In genomic region chr13:44989071-44989889, GRCh38 we compare ENCODE assay signal across 8 cellular contexts. TPM values are rescaled to one million over a fixed set of nuclear protein-coding genes. Genes with fewer than 3 reads are reported as not detected.
DNase-seq lines count a peak whose midpoint lies in the region; ATAC-seq, FAIRE-seq and TF ChIP-seq lines count a peak whose summit lies in the region.

GPALPP1 (plus strand) TSS chr13:44989538; CDS start chr13:44989655, 117 bp downstream.
NUFIP1 (minus strand) TSS chr13:44989471; CDS start chr13:44989436, 35 bp downstream.

- H3K27me3 Mint-ChIP-seq in activated CD4-positive, alpha-beta T cell treated with anti-CD3 and anti-CD28 coated beads, Interleukin-2, amount 10 ng/mL, durations not matched to agents 24 days and 14 days, result no peaks in the 10 kb centered on the region

- H3K27me3 ChIP-seq in BJ (ENCODE audit: control insufficient read depth, insufficient read depth, low read length), result no peaks in the 10 kb centered on the region

- H3K36me3 Mint-ChIP-seq in activated CD4-positive, alpha-beta T cell treated with anti-CD3 and anti-CD28 coated beads, Interleukin-2, amount 10 ng/mL, durations not matched to agents 24 days and 14 days (ENCODE audit: low read depth), result peaks cover 22% of the 10 kb centered on the region

- peak; percentile 98 for ATAC-seq in HG03442 (IDR thresholded peaks at IDR 0.05; ENCODE audit: unreplicated experiment)

- H3K4me3 ChIP-seq in BJ (ENCODE audit: low read depth, low read length), result peak within 1 kb of the TSS; percentile 86

- no peak for TF ChIP-seq CTCF in BJ (IDR thresholded peaks at IDR 0.05; ENCODE audit: insufficient read depth, low read depth, low read length)

- CTCF ChIA-PET in BJ (lab: Yijun Ruan, JAX), result interaction anchor here (0.6 to 1.1 kb wide), 2 partner anchors 56 to 319 kb away, joined by 3 read pairs; no protein-coding TSS in a partner anchor

- no peaks in the 10 kb centered on the region for H3K36me3 ChIP-seq in BJ (ENCODE audit: control insufficient read depth, insufficient read depth, low read length)

- intact Hi-C loops in activated CD4-positive, alpha-beta T cell treated with anti-CD3 and anti-CD28 coated beads, Interleukin-2, amount 10 ng/mL, durations not matched to agents 24 days and 14 days (cut with micrococcal nuclease), result loop anchor here (1.0 to 5.0 kb wide), 5 partner anchors 71 to 1063 kb away; partner anchors contain the start of gene ZC3H13

- peak; percentile 99 for FAIRE-seq in GM19239 (lab: Jason Lieb, UNC)

- H3K4me3 Mint-ChIP-seq in activated CD4-positive, alpha-beta T cell treated with anti-CD3 and anti-CD28 coated beads, Interleukin-2, amount 10 ng/mL, durations not matched to agents 24 days and 14 days, result peak within 1 kb of the TSS; percentile 99

- H3K9me3 Mint-ChIP-seq in activated CD4-positive, alpha-beta T cell treated with anti-CD3 and anti-CD28 coated beads, Interleukin-2, amount 10 ng/mL, durations not matched to agents 24 days and 14 days, result no peaks in the 10 kb centered on the region

- DNase-seq in BJ (ENCODE audit: low read depth) (peak; percentile 60), GM19239 (ENCODE audit: insufficient read length, low spot score) (peak; percentile 91), NCI-H524 treated with DMSO at 0.1 percent for 48 hours (lab: John Stamatoyannopoulos, UW) (peak; percentile 69), dedifferentiated amniotic fluid mesenchymal stem cell (ENCODE audit: extremely low spot score) (peak; percentile 99), left kidney (ENCODE audit: low read depth, low spot score) (peak; percentile 98)
- DNase-seq in activated CD4-positive, alpha-beta T cell treated with anti-CD3 and anti-CD28 coated beads, Interleukin-2, amount 10 ng/mL, durations not matched to agents 24 days and 14 days, result peak; percentile 98
- peak; percentile 95 for DNase-seq in stimulated activated CD4-positive, alpha-beta T cell treated with anti-CD3 and anti-CD28 coated beads, Interleukin-1b, Interleukin-23, amount 100 ng/mL, for 48 hours

- H3K27ac Mint-ChIP-seq in activated CD4-positive, alpha-beta T cell treated with anti-CD3 and anti-CD28 coated beads, Interleukin-2, amount 10 ng/mL, durations not matched to agents 24 days and 14 days, result peak within 1 kb of the TSS; percentile 98

- POLR2A ChIA-PET in BJ (lab: Charles Lee), result interaction anchor here (0.6 kb wide), 1 partner anchor 361 kb away, joined by 11 read pairs; no protein-coding TSS in a partner anchor

- H3K4me1 Mint-ChIP-seq in activated CD4-positive, alpha-beta T cell treated with anti-CD3 and anti-CD28 coated beads, Interleukin-2, amount 10 ng/mL, durations not matched to agents 24 days and 14 days, result peaks cover 46% of the 10 kb centered on the region

RNA-seq across cellular contexts. Expression of gene GPALPP1, which starts in this region (rescaled TPM):
- 10.4 and 19.8 TPM in 2 replicates for polyA plus RNA-seq in BJ (2011; rRNA removed)
- 13.4 and 16.4 TPM in 2 replicates for polyA minus RNA-seq in BJ (2011; rRNA and poly(A)+ RNA removed)
- 29.1 and 32.3 TPM in 2 replicates for total RNA-seq in activated CD4-positive, alpha-beta T cell treated with anti-CD3 and anti-CD28 coated beads, Interleukin-2, amount 10 ng/mL, durations not matched to agents 24 days and 14 days

RNA-seq across cellular contexts. Expression of gene NUFIP1, which starts in this region (rescaled TPM):
- polyA plus RNA-seq in BJ (2011; rRNA removed), result 0.64 and 1.2 TPM in 2 replicates
- polyA minus RNA-seq in BJ (2011; rRNA and poly(A)+ RNA removed), result 0.57 and 1.3 TPM in 2 replicates
- total RNA-seq in activated CD4-positive, alpha-beta T cell treated with anti-CD3 and anti-CD28 coated beads, Interleukin-2, amount 10 ng/mL, durations not matched to agents 24 days and 14 days, result 13.3 and 13.8 TPM in 2 replicates

Comparison
In these comparisons a context has a peak if more than half of its experiments do, and no peak if none do; other contexts are left out.
1. Peak in every context shown above with its lines: DNase-seq, ATAC-seq and H3K4me3 ChIP-seq.